8 cellular contexts compared by ENCODE assay signal in the genomic region with DNA sequence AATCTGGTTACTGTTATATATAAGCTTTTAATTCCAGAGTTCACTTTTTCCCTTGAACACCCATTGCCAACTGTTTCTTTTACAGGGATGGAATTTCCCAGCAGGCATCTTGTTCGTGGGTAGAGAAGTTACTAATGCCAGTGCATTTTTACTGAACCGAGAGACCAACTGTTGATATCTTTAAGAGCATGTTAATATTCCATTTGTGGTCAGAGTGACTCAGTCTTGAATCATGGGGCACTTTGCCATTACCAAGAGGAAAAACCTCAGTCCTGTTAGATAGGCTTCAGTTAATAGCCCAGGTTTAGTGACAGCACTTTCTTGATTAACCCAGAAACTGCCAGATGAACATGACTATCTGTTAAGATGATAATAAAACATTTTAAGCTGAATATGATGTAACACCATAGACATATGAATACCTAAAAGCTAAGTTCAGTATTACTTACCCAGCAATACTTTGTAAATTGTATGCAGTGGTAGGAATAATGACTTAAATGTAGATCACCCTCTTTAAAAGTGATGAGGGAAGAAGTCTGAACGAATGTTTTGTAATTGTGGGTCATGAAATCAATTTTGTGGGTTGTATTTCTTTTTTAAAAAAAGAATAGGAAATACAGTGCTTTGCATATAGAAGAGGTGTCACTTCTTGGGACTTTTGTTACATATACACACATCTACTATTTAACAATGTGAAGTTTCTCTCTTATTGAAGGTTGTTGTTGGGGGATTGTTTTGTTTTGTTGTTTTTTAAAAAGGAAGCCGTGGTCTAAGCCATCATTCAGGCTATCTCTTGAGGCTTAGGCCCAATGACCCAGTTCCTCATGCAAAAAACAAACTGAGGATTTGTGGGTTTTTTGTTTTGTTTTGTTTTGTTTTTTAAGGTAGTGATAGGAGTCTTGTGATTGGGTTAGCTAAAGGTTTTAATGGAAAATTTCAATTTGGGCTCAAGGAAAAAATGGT.
A peak's percentile ranks its signal among the peaks of the same experiment; 100 is the strongest.
DNase-seq lines count a peak whose midpoint lies in the region; ATAC-seq and TF ChIP-seq lines count a peak whose summit lies in the region.

No MANE protein-coding gene starts in this region.

- no peaks in the 10 kb centered on the region for H3K4me1 ChIP-seq in ES-I3 (ENCODE audit: insufficient read depth, low read length)
- H3K4me1 ChIP-seq in thoracic aorta (ENCODE audit: control insufficient read depth in 1 of 2, low read depth in 2 of 2), result peaks cover 3 to 19% of the 10 kb centered on the region in 2 donors

- H3K27me3 ChIP-seq in thoracic aorta (replicated peaks; ENCODE audit: insufficient read depth), result no peaks in the 10 kb centered on the region

- in situ Hi-C loops in KBM-7 (cut with MboI; ENCODE audit: low pct_unique_long_range_greater_than_20kb, low sequenced_read_pairs), result no loop called here

- H3K9me3 ChIP-seq in ES-I3 (ENCODE audit: control insufficient read depth, insufficient read depth, low read length), result no peaks in the 10 kb centered on the region; the same call in 1 of the 2 replicates
- no peaks in the 10 kb centered on the region for H3K9me3 ChIP-seq in thoracic aorta

- peak overlapping the region; percentile 88 for H3K27ac Mint-ChIP-seq in activated naive CD8-positive, alpha-beta T cell treated with anti-CD3 and anti-CD28 coated beads for 36 hours

- no peaks in the 10 kb centered on the region for H3K9me3 Mint-ChIP-seq in activated naive CD8-positive, alpha-beta T cell treated with anti-CD3 and anti-CD28 coated beads for 36 hours

- no peak for TF ChIP-seq CTCF in thoracic aorta (IDR thresholded peaks at IDR 0.05)

- H3K36me3 ChIP-seq in ES-I3 (ENCODE audit: insufficient read depth, low read length) (no peaks in the 10 kb centered on the region), thoracic aorta (no peaks in the 10 kb centered on the region)

- peak overlapping the region; percentile 34 for H3K4me3 Mint-ChIP-seq in activated naive CD8-positive, alpha-beta T cell treated with anti-CD3 and anti-CD28 coated beads for 36 hours

- ATAC-seq in thoracic aorta (ENCODE audit: insufficient number of reproducible peaks, low FRiP score, low read depth) (peak; percentile 97), GM18519 (IDR thresholded peaks at IDR 0.05; ENCODE audit: low FRiP score, unreplicated experiment) (no peak)

- no peaks in the 10 kb centered on the region for H3K27me3 Mint-ChIP-seq in activated naive CD8-positive, alpha-beta T cell treated with anti-CD3 and anti-CD28 coated beads for 36 hours

- H3K36me3 Mint-ChIP-seq in activated naive CD8-positive, alpha-beta T cell treated with anti-CD3 and anti-CD28 coated beads for 36 hours, result no peaks in the 10 kb centered on the region

- DNase-seq in KBM-7 (peak; percentile 9), iris pigment epithelial cell (ENCODE audit: low read depth) (peak; percentile 99), thoracic aorta (ENCODE audit: low spot score) (peak; percentile 51), inferior parietal cortex (ENCODE audit: extremely low spot score) (no peak), NK-92 (lab: John Stamatoyannopoulos, UW; ENCODE audit: unreplicated experiment) (no peak)
- peak; percentile 24 for DNase-seq in activated naive CD8-positive, alpha-beta T cell treated with anti-CD3 and anti-CD28 coated beads for 36 hours

- peak overlapping the region; percentile 37 for H3K4me3 ChIP-seq in thoracic aorta

- peak overlapping the region; percentile 73 to 78 for H3K27ac ChIP-seq in thoracic aorta

- peak overlapping the region; percentile 24; the same call in 1 of the 2 replicates for H3K9ac ChIP-seq in ES-I3 (ENCODE audit: low read depth, low read length)

- peaks cover 17% of the 10 kb centered on the region for H3K4me1 Mint-ChIP-seq in activated naive CD8-positive, alpha-beta T cell treated with anti-CD3 and anti-CD28 coated beads for 36 hours

Comparison
In these comparisons a context has a peak if more than half of its experiments do, and no peak if none do; other contexts are left out.
1. DNase-seq: peak in KBM-7 (single experiment), activated naive CD8-positive, alpha-beta T cell treated with anti-CD3 and anti-CD28 coated beads for 36 hours (single experiment), iris pigment epithelial cell (single experiment) and thoracic aorta (single experiment); none in inferior parietal cortex (single experiment) and NK-92 (single experiment).